1 cellular context compared by ENCODE assay signal in genomic region chr1:2526824-2527552, GRCh38.
TF ChIP-seq lines count a peak whose summit lies in the region.

No MANE protein-coding gene starts in this region.

TF ChIP-seq in GM12878, 131 proteins besides CTCF, POLR2A, EP300 and RAD21:
- TF ChIP-seq, protein P1, sequence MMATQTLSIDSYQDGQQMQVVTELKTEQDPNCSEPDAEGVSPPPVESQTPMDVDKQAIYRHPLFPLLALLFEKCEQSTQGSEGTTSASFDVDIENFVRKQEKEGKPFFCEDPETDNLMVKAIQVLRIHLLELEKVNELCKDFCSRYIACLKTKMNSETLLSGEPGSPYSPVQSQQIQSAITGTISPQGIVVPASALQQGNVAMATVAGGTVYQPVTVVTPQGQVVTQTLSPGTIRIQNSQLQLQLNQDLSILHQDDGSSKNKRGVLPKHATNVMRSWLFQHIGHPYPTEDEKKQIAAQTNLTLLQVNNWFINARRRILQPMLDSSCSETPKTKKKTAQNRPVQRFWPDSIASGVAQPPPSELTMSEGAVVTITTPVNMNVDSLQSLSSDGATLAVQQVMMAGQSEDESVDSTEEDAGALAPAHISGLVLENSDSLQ (IDR thresholded peaks at IDR 0.05), result peak; percentile 48; the same call in 1 of the 2 replicates
- no peak for TF ChIP-seq NR2F1 (conservative IDR thresholded peaks at IDR 0.05)
- peak; percentile 44; the same call in 1 of the 2 replicates for TF ChIP-seq PAX5 (IDR thresholded peaks at IDR 0.05; ENCODE audit: borderline replicate concordance, low read depth, low read length)
- TF ChIP-seq NFXL1 (IDR thresholded peaks at IDR 0.05; ENCODE audit: borderline replicate concordance), result no peak
- peak; percentile 53; the same call in 1 of the 2 replicates for TF ChIP-seq RELB (IDR thresholded peaks at IDR 0.05; ENCODE audit: low read depth)
- peak; percentile 71 for TF ChIP-seq RAD51 (IDR thresholded peaks at IDR 0.05)
- 0 out of 2 replicates have a peak, but pooled peaks have one; percentile 19 for TF ChIP-seq IRF4 (IDR thresholded peaks at IDR 0.05; ENCODE audit: low read depth, low read length)
- TF ChIP-seq, protein P2, sequence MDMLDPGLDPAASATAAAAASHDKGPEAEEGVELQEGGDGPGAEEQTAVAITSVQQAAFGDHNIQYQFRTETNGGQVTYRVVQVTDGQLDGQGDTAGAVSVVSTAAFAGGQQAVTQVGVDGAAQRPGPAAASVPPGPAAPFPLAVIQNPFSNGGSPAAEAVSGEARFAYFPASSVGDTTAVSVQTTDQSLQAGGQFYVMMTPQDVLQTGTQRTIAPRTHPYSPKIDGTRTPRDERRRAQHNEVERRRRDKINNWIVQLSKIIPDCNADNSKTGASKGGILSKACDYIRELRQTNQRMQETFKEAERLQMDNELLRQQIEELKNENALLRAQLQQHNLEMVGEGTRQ (IDR thresholded peaks at IDR 0.05; ENCODE audit: borderline replicate concordance, low read depth, low read length), result peak; percentile 43
- TF ChIP-seq TBL1XR1 (IDR thresholded peaks at IDR 0.05; ENCODE audit: low read depth, low read length), result no peak; the same call in 1 of the 2 replicates
- TF ChIP-seq RELA (IDR thresholded peaks at IDR 0.05; ENCODE audit: borderline replicate concordance, partially characterized antibody), result peak; percentile 70
- TF ChIP-seq MEF2B (IDR thresholded peaks at IDR 0.05; ENCODE audit: partially characterized antibody, poor library complexity, severe bottlenecking), result peak; percentile 50
- peak; percentile 69 for TF ChIP-seq GATAD2B (conservative IDR thresholded peaks at IDR 0.05; ENCODE audit: low read depth)
- TF ChIP-seq DPF2 (IDR thresholded peaks at IDR 0.05), result peak; percentile 49; the same call in 1 of the 2 replicates
- 0 out of 2 replicates have a peak, but pooled peaks have one; percentile 3 for TF ChIP-seq TCF12 (IDR thresholded peaks at IDR 0.05; ENCODE audit: low read depth, low read length)
- peak; percentile 76 for TF ChIP-seq HDGF (IDR thresholded peaks at IDR 0.05)
- TF ChIP-seq SIN3A (IDR thresholded peaks at IDR 0.05; ENCODE audit: low read depth, low read length), result peak; percentile 11; the same call in 1 of the 2 replicates
- TF ChIP-seq USF1 (IDR thresholded peaks at IDR 0.05; ENCODE audit: borderline replicate concordance, extremely low read length, insufficient read depth, low read depth, low read length), result peak; percentile 74
- TF ChIP-seq CBX3 (IDR thresholded peaks at IDR 0.05; ENCODE audit: borderline replicate concordance, low read depth), result no peak
- TF ChIP-seq STAT3 (IDR thresholded peaks at IDR 0.05; ENCODE audit: low read depth, low read length), result no peak
- 0 out of 2 replicates have a peak, but pooled peaks have one; percentile 2 for TF ChIP-seq BCL11A (IDR thresholded peaks at IDR 0.05; ENCODE audit: low read depth, low read length)
- peak; percentile 29; the same call in 1 of the 2 replicates for TF ChIP-seq LARP7 (IDR thresholded peaks at IDR 0.05)
- peak; percentile 46 to 75; a peak in 3 of 4 replicates for TF ChIP-seq BHLHE40 (IDR thresholded peaks at IDR 0.05; ENCODE audit: borderline replicate concordance in 1 of 2, low read depth in 2 of 2, low read length in 1 of 2)
- 0 out of 4 replicates have a peak, but pooled peaks have one; percentile 17 to 38 for TF ChIP-seq IKZF2 (IDR thresholded peaks at IDR 0.05)
- no peak for TF ChIP-seq NFIC (IDR thresholded peaks at IDR 0.05; ENCODE audit: low read depth, low read length)
- TF ChIP-seq NBN (IDR thresholded peaks at IDR 0.05), result 0 out of 2 replicates have a peak, but pooled peaks have one; percentile 49
- TF ChIP-seq EED (IDR thresholded peaks at IDR 0.05; ENCODE audit: low read depth), result peak; percentile 53
- 0 out of 2 replicates have a peak, but pooled peaks have one; percentile 62 for TF ChIP-seq ZNF207 (IDR thresholded peaks at IDR 0.05; ENCODE audit: borderline replicate concordance)
- TF ChIP-seq, protein P3, sequence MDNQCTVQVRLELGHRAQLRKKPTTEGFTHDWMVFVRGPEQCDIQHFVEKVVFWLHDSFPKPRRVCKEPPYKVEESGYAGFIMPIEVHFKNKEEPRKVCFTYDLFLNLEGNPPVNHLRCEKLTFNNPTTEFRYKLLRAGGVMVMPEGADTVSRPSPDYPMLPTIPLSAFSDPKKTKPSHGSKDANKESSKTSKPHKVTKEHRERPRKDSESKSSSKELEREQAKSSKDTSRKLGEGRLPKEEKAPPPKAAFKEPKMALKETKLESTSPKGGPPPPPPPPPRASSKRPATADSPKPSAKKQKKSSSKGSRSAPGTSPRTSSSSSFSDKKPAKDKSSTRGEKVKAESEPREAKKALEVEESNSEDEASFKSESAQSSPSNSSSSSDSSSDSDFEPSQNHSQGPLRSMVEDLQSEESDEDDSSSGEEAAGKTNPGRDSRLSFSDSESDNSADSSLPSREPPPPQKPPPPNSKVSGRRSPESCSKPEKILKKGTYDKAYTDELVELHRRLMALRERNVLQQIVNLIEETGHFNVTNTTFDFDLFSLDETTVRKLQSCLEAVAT (IDR thresholded peaks at IDR 0.05), result 0 out of 2 replicates have a peak, but pooled peaks have one; percentile 20
- TF ChIP-seq RUNX3 (IDR thresholded peaks at IDR 0.05; ENCODE audit: low read length), result peak; percentile 54
- TF ChIP-seq TCF3 (IDR thresholded peaks at IDR 0.05; ENCODE audit: borderline replicate concordance, insufficient read depth, low read depth, low read length), result peak; percentile 53; the same call in 1 of the 2 replicates
- TF ChIP-seq NRF1 (conservative IDR thresholded peaks at IDR 0.05; ENCODE audit: low read depth, low read length), result no peak
- TF ChIP-seq IKZF1 (conservative IDR thresholded peaks at IDR 0.05), result peak; percentile 34; the same call in 1 of the 2 replicates
- TF ChIP-seq NR2C1 (IDR thresholded peaks at IDR 0.05), result no peak
